14 cellular contexts compared by ENCODE assay signal in genomic region chr2:120991401-120991800, GRCh38.
"Had no signal": no experiment of that assay in that cellular context is flagged by ENCODE, and none has a peak within 500 bp of the region (broad histone marks: within the 10 kb centered on the region; RNA-seq: fewer than 3 reads in every experiment).

No MANE protein-coding gene starts in this region.

- H3K27ac ChIP-seq: dorsolateral prefrontal cortex, left lung, parathyroid adenoma, thyroid gland had no signal

- DNase-seq: activated B cell treated with CpG ODN at 0.5 μM for 24 hours; activated CD4-positive, alpha-beta T cell treated with anti-CD3 and anti-CD28 coated beads, Interleukin-2, amount 10 ng/mL, durations not matched to agents 24 days and 14 days; activated naive CD4-positive, alpha-beta T cell treated with anti-CD3 and anti-CD28 coated beads, Interleukin-2, amount 50 U/mL, for 16 hours; activated T-cell treated with anti-CD3 and anti-CD28 coated beads, Interleukin-2, amount 50 U/mL, for 1 hour; erythroblast; left lung; mammary epithelial cell; naive thymus-derived CD4-positive, alpha-beta T cell; stimulated activated CD4-positive, alpha-beta T cell treated with anti-CD3 and anti-CD28 coated beads, Interleukin-2, amount 100 ng/mL, for 48 hours; thyroid gland had no signal

- H3K4me1 Mint-ChIP-seq: activated B cell treated with CpG ODN at 0.5 μM for 24 hours; activated CD4-positive, alpha-beta T cell treated with anti-CD3 and anti-CD28 coated beads, Interleukin-2, amount 10 ng/mL, durations not matched to agents 24 days and 14 days; naive thymus-derived CD4-positive, alpha-beta T cell; stimulated activated memory B cell treated with anti-CD40 and anti-IgM and Interleukin-4, amounts not matched to agents 10 μg/mL and 1 μg/mL and 100 μg/mL, for 72 hours had no signal

- H3K27me3 Mint-ChIP-seq: activated B cell treated with CpG ODN at 0.5 μM for 24 hours; activated CD4-positive, alpha-beta T cell treated with anti-CD3 and anti-CD28 coated beads, Interleukin-2, amount 10 ng/mL, durations not matched to agents 24 days and 14 days had no signal

- H3K9me3 ChIP-seq: thyroid gland had no signal

- H3K4me3 ChIP-seq: dorsolateral prefrontal cortex, left lung, thyroid gland had no signal

- H3K9me3 Mint-ChIP-seq: activated B cell treated with CpG ODN at 0.5 μM for 24 hours; activated CD4-positive, alpha-beta T cell treated with anti-CD3 and anti-CD28 coated beads, Interleukin-2, amount 10 ng/mL, durations not matched to agents 24 days and 14 days; activated T-helper 2 cell treated with anti-CD3 and anti-CD28 coated beads, Interferon-gamma antibody, Interleukin-2, Interleukin-4, amounts not matched to agents 10 μg/mL and 5 μg/mL and 100 μg/mL, durations not matched to agents 14 hours and 24 hours and 36 hours; stimulated activated memory B cell treated with anti-CD40 and anti-IgM and Interleukin-4, amounts not matched to agents 10 μg/mL and 1 μg/mL and 100 μg/mL, for 72 hours had no signal

- H3K36me3 ChIP-seq: left lung, thyroid gland had no signal

- H3K4me3 Mint-ChIP-seq: activated B cell treated with CpG ODN at 0.5 μM for 24 hours; activated CD4-positive, alpha-beta T cell treated with anti-CD3 and anti-CD28 coated beads, Interleukin-2, amount 10 ng/mL, durations not matched to agents 24 days and 14 days; naive thymus-derived CD4-positive, alpha-beta T cell; stimulated activated memory B cell treated with anti-CD40 and anti-IgM and Interleukin-4, amounts not matched to agents 10 μg/mL and 1 μg/mL and 100 μg/mL, for 72 hours had no signal

- ATAC-seq: left lung; naive thymus-derived CD4-positive, alpha-beta T cell; stimulated activated memory B cell treated with anti-CD40 and anti-IgM and Interleukin-4, amounts not matched to agents 10 μg/mL and 1 μg/mL and 100 μg/mL, for 72 hours had no signal

- H3K27me3 ChIP-seq: dorsolateral prefrontal cortex, thyroid gland had no signal

- H3K4me1 ChIP-seq: left lung, parathyroid adenoma, thyroid gland had no signal

- H3K36me3 Mint-ChIP-seq: naive thymus-derived CD4-positive, alpha-beta T cell; stimulated activated memory B cell treated with anti-CD40 and anti-IgM and Interleukin-4, amounts not matched to agents 10 μg/mL and 1 μg/mL and 100 μg/mL, for 72 hours had no signal

- H3K27ac Mint-ChIP-seq: activated B cell treated with CpG ODN at 0.5 μM for 24 hours; activated CD4-positive, alpha-beta T cell treated with anti-CD3 and anti-CD28 coated beads, Interleukin-2, amount 10 ng/mL, durations not matched to agents 24 days and 14 days; activated T-helper 2 cell treated with anti-CD3 and anti-CD28 coated beads, Interferon-gamma antibody, Interleukin-2, Interleukin-4, amounts not matched to agents 10 μg/mL and 5 μg/mL and 100 μg/mL, durations not matched to agents 14 hours and 24 hours and 36 hours; naive thymus-derived CD4-positive, alpha-beta T cell; stimulated activated memory B cell treated with anti-CD40 and anti-IgM and Interleukin-4, amounts not matched to agents 10 μg/mL and 1 μg/mL and 100 μg/mL, for 72 hours had no signal
